Comparison of ENCODE assay signal across 22 cellular contexts in genomic region chrX:71298119-71298518, GRCh38. TPM values are rescaled to one million over a fixed set of nuclear protein-coding genes. Genes with fewer than 3 reads are reported as not detected.
"Had no signal": no experiment of that assay in that cellular context is flagged by ENCODE, and none has a peak within 500 bp of the region (broad histone marks: within the 10 kb centered on the region; RNA-seq: fewer than 3 reads in every experiment).

No MANE protein-coding gene starts in this region.

- DNase-seq: activated CD4-positive, alpha-beta memory T cell treated with anti-CD3 and anti-CD28 coated beads, Interleukin-2, amount 10 ng/mL, durations not matched to agents 7 days and 5 days; activated CD4-positive, alpha-beta T cell treated with anti-CD3 and anti-CD28 coated beads, Interleukin-2, amount 10 ng/mL, durations not matched to agents 24 days and 14 days; activated CD8-positive, alpha-beta memory T cell treated with anti-CD3 and anti-CD28 coated beads, Interleukin-2, amount 10 ng/mL, durations not matched to agents 7 days and 5 days; activated gamma-delta T cell treated with Interleukin-2 at 50 U/mL for 16 hours; activated T-cell treated with anti-CD3 and anti-CD28 coated beads for 4 hours; amniotic stem cell; cerebellar nuclear complex; cortex of kidney; foreskin keratinocyte; immature natural killer cell; kidney glomerular epithelial cell; stimulated activated CD4-positive, alpha-beta T cell treated with anti-CD3 and anti-CD28 coated beads, Interleukin-1b, Interleukin-23, amount 100 ng/mL, for 48 hours; upper lobe of left lung had no signal

- H3K27ac Mint-ChIP-seq: activated CD4-positive, alpha-beta memory T cell treated with anti-CD3 and anti-CD28 coated beads, Interleukin-2, amount 10 ng/mL, durations not matched to agents 7 days and 5 days; activated CD4-positive, alpha-beta T cell treated with anti-CD3 and anti-CD28 coated beads, Interleukin-2, amount 10 ng/mL, durations not matched to agents 24 days and 14 days; activated CD8-positive, alpha-beta memory T cell treated with anti-CD3 and anti-CD28 coated beads, Interleukin-2, amount 10 ng/mL, durations not matched to agents 7 days and 5 days; activated naive CD8-positive, alpha-beta T cell; stimulated activated memory B cell treated with anti-CD40 and anti-IgM and Interleukin-4, amounts not matched to agents 10 μg/mL and 1 μg/mL and 100 μg/mL, for 72 hours had no signal

- H3K9me3 ChIP-seq: breast epithelium, neutrophil, ovary, prostate gland, upper lobe of left lung had no signal

- H3K4me1 ChIP-seq: breast epithelium, foreskin keratinocyte, prostate gland, upper lobe of left lung had no signal

- H3K4me3 Mint-ChIP-seq: activated CD4-positive, alpha-beta memory T cell treated with anti-CD3 and anti-CD28 coated beads, Interleukin-2, amount 10 ng/mL, durations not matched to agents 7 days and 5 days; activated CD4-positive, alpha-beta T cell treated with anti-CD3 and anti-CD28 coated beads, Interleukin-2, amount 10 ng/mL, durations not matched to agents 24 days and 14 days; activated CD8-positive, alpha-beta memory T cell treated with anti-CD3 and anti-CD28 coated beads, Interleukin-2, amount 10 ng/mL, durations not matched to agents 7 days and 5 days; activated naive CD8-positive, alpha-beta T cell; immature natural killer cell; nephron; stimulated activated memory B cell treated with anti-CD40 and anti-IgM and Interleukin-4, amounts not matched to agents 10 μg/mL and 1 μg/mL and 100 μg/mL, for 72 hours had no signal

- ATAC-seq: activated CD4-positive, CD25-positive, alpha-beta regulatory T cell treated with anti-CD3 and anti-CD28 coated beads, Interleukin-2, amount 50 U/mL, for 24 hours; activated CD8-positive, alpha-beta memory T cell treated with anti-CD3 and anti-CD28 coated beads, Interleukin-2, amount 10 ng/mL, durations not matched to agents 7 days and 5 days; foreskin keratinocyte; SK-N-SH treated with all-trans-retinoic acid at 6 μM for 48 hours; stimulated activated memory B cell treated with anti-CD40 and anti-IgM and Interleukin-4, amounts not matched to agents 10 μg/mL and 1 μg/mL and 100 μg/mL, for 72 hours had no signal

- H3K9me3 Mint-ChIP-seq: activated CD4-positive, alpha-beta memory T cell treated with anti-CD3 and anti-CD28 coated beads, Interleukin-2, amount 10 ng/mL, durations not matched to agents 7 days and 5 days; activated CD4-positive, alpha-beta T cell treated with anti-CD3 and anti-CD28 coated beads, Interleukin-2, amount 10 ng/mL, durations not matched to agents 24 days and 14 days; immature natural killer cell; stimulated activated memory B cell treated with anti-CD40 and anti-IgM and Interleukin-4, amounts not matched to agents 10 μg/mL and 1 μg/mL and 100 μg/mL, for 72 hours had no signal

- H3K4me1 Mint-ChIP-seq: immature natural killer cell had no signal

- H3K36me3 ChIP-seq: ovary, prostate gland had no signal

- H3K4me3 ChIP-seq: breast epithelium, ovary, prostate gland, upper lobe of left lung had no signal

- H3K27me3 ChIP-seq: foreskin keratinocyte, neutrophil, ovary, upper lobe of left lung had no signal

- H3K27me3 Mint-ChIP-seq: activated CD4-positive, alpha-beta memory T cell treated with anti-CD3 and anti-CD28 coated beads, Interleukin-2, amount 10 ng/mL, durations not matched to agents 7 days and 5 days; activated CD4-positive, alpha-beta T cell treated with anti-CD3 and anti-CD28 coated beads, Interleukin-2, amount 10 ng/mL, durations not matched to agents 24 days and 14 days; activated CD8-positive, alpha-beta memory T cell treated with anti-CD3 and anti-CD28 coated beads, Interleukin-2, amount 10 ng/mL, durations not matched to agents 7 days and 5 days; activated naive CD8-positive, alpha-beta T cell; stimulated activated memory B cell treated with anti-CD40 and anti-IgM and Interleukin-4, amounts not matched to agents 10 μg/mL and 1 μg/mL and 100 μg/mL, for 72 hours had no signal

- H3K27ac ChIP-seq: breast epithelium, foreskin keratinocyte, neutrophil, ovary, prostate gland, upper lobe of left lung had no signal

RNA-seq across cellular contexts. Expression of gene ITGB1BP2, which starts 3.4 kb away (rescaled TPM):
- polyA plus RNA-seq: immature natural killer cell had no signal
